22 cellular contexts compared by ENCODE assay signal in the genomic region with DNA sequence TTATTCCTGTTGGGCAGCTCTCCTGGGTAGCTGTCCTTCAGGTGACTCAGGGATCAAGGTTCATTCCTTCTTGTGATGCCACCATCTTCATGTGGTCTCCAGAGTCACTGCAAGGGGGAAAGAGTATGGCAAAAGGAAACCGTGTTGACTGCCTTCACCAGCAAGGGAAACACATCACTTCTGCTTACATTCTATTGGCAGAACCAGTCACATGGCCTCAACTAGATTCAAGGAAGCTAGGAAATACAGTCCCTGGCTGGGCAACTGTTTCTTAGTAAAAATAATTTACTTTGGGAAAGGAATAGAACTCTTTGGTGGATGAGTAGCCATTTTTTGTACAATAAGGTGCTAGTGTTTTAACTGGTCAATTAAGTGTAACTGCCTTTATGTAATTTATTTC.
"Had no signal": no experiment of that assay in that cellular context is flagged by ENCODE, and none has a peak within 500 bp of the region (broad histone marks: within the 10 kb centered on the region; RNA-seq: fewer than 3 reads in every experiment).

No MANE protein-coding gene starts in this region.

- H3K27me3 ChIP-seq: thyroid gland had no signal

- H3K27ac Mint-ChIP-seq: activated CD4-positive, alpha-beta T cell treated with anti-CD3 and anti-CD28 coated beads, Interleukin-2, amount 10 ng/mL, durations not matched to agents 24 days and 14 days; activated naive CD8-positive, alpha-beta T cell treated with anti-CD3 and anti-CD28 coated beads, Interleukin-2, amount 10 ng/mL, durations not matched to agents 7 days and 5 days; activated T-helper 1 cell treated with anti-CD3 and anti-CD28 coated beads, Interleukin-12 subunit alpha, Interleukin-12 subunit beta, Interleukin-2, Interleukin-4 antibody, amounts not matched to agents 30 ng/mL and 10 ng/mL and 1 ng/mL, durations not matched to agents 14 hours and 24 hours and 36 hours; stimulated activated naive B cell treated with anti-CD40 and anti-IgM and Interleukin-4, amounts not matched to agents 10 μg/mL and 1 μg/mL and 100 μg/mL, for 72 hours; T-helper 1 cell treated with Interleukin-12 subunit alpha and Interleukin-12 subunit beta and Interleukin-4 antibody, amounts not matched to agents 30 μg/mL and 1 μg/mL, for 36 hours had no signal

- H3K4me3 ChIP-seq: lung, thyroid gland had no signal

- H3K27ac ChIP-seq: brain microvascular endothelial cell, epithelial cell of prostate, parathyroid adenoma, thyroid gland had no signal

- H2AFZ ChIP-seq: parathyroid adenoma had no signal

- DNase-seq: activated CD4-positive, alpha-beta T cell treated with anti-CD3 and anti-CD28 coated beads, Interleukin-2, amount 10 ng/mL, durations not matched to agents 24 days and 14 days; activated CD4-positive, CD25-positive, alpha-beta regulatory T cell; activated CD8-positive, alpha-beta memory T cell treated with anti-CD3 and anti-CD28 coated beads, Interleukin-2, amount 50 U/mL, for 48 hours; activated naive CD4-positive, alpha-beta T cell; activated naive CD8-positive, alpha-beta T cell treated with anti-CD3 and anti-CD28 coated beads, Interleukin-2, amount 10 ng/mL, durations not matched to agents 7 days and 5 days; brain microvascular endothelial cell; cerebellar nuclear complex; effector CD8-positive, alpha-beta T cell; head of caudate nucleus; left colon; naive thymus-derived CD8-positive, alpha-beta T cell; stimulated activated CD4-positive, alpha-beta T cell treated with anti-CD3 and anti-CD28 coated beads, Interleukin-2, amount 100 ng/mL, for 48 hours; stimulated activated naive B cell treated with anti-CD40 and anti-IgM and Interleukin-4, amounts not matched to agents 10 μg/mL and 1 μg/mL and 100 μg/mL, for 72 hours; thyroid gland had no signal

- H3K9ac ChIP-seq: parathyroid adenoma had no signal

- H3K36me3 ChIP-seq: brain microvascular endothelial cell, thyroid gland had no signal

- H3K4me1 ChIP-seq: thyroid gland had no signal

- H3K79me2 ChIP-seq: parathyroid adenoma had no signal

- H3K4me3 Mint-ChIP-seq: activated CD4-positive, alpha-beta T cell treated with anti-CD3 and anti-CD28 coated beads, Interleukin-2, amount 10 ng/mL, durations not matched to agents 24 days and 14 days; activated naive CD8-positive, alpha-beta T cell treated with anti-CD3 and anti-CD28 coated beads, Interleukin-2, amount 10 ng/mL, durations not matched to agents 7 days and 5 days; activated T-helper 1 cell treated with anti-CD3 and anti-CD28 coated beads, Interleukin-12 subunit alpha, Interleukin-12 subunit beta, Interleukin-2, Interleukin-4 antibody, amounts not matched to agents 30 ng/mL and 10 ng/mL and 1 ng/mL, durations not matched to agents 14 hours and 24 hours and 36 hours; naive thymus-derived CD8-positive, alpha-beta T cell; stimulated activated naive B cell treated with anti-CD40 and anti-IgM and Interleukin-4, amounts not matched to agents 10 μg/mL and 1 μg/mL and 100 μg/mL, for 72 hours; T-helper 1 cell treated with Interleukin-12 subunit alpha and Interleukin-12 subunit beta and Interleukin-4 antibody, amounts not matched to agents 30 μg/mL and 1 μg/mL, for 36 hours had no signal

- FAIRE-seq: frontal cortex, TTC549, urothelium cell line had no signal

- ATAC-seq: left colon; naive thymus-derived CD8-positive, alpha-beta T cell; stimulated activated naive B cell treated with anti-CD40 and anti-IgM and Interleukin-4, amounts not matched to agents 10 μg/mL and 1 μg/mL and 100 μg/mL, for 72 hours had no signal

- H3K27me3 Mint-ChIP-seq: naive thymus-derived CD8-positive, alpha-beta T cell; stimulated activated naive B cell treated with anti-CD40 and anti-IgM and Interleukin-4, amounts not matched to agents 10 μg/mL and 1 μg/mL and 100 μg/mL, for 72 hours had no signal

- H3K36me3 Mint-ChIP-seq: activated naive CD8-positive, alpha-beta T cell treated with anti-CD3 and anti-CD28 coated beads, Interleukin-2, amount 10 ng/mL, durations not matched to agents 7 days and 5 days; stimulated activated naive B cell treated with anti-CD40 and anti-IgM and Interleukin-4, amounts not matched to agents 10 μg/mL and 1 μg/mL and 100 μg/mL, for 72 hours had no signal

- H3K9me3 ChIP-seq: thyroid gland had no signal
